8 cellular contexts compared by ENCODE assay signal in genomic region chr2:105330681-105331375, GRCh38. TPM values are rescaled to one million over a fixed set of nuclear protein-coding genes. Genes with fewer than 3 reads are reported as not detected.
A peak's percentile ranks its signal among the peaks of the same experiment; 100 is the strongest.
DNase-seq lines count a peak whose midpoint lies in the region; ATAC-seq and TF ChIP-seq lines count a peak whose summit lies in the region.

No MANE protein-coding gene starts in this region.

- peaks cover 41% of the 10 kb centered on the region for H3K4me1 Mint-ChIP-seq in activated T-helper 1 cell treated with anti-CD3 and anti-CD28 coated beads, Interleukin-12 subunit alpha, Interleukin-12 subunit beta, Interleukin-2, Interleukin-4 antibody, amounts not matched to agents 30 ng/mL and 10 ng/mL and 1 ng/mL, durations not matched to agents 14 hours and 24 hours and 36 hours (ENCODE audit: low read depth)

- intact Hi-C loops in activated T-helper 1 cell treated with anti-CD3 and anti-CD28 coated beads, Interleukin-12 subunit alpha, Interleukin-12 subunit beta, Interleukin-2, Interleukin-4 antibody, amounts not matched to agents 30 ng/mL and 10 ng/mL and 1 ng/mL, durations not matched to agents 14 hours and 24 hours and 36 hours (cut with micrococcal nuclease), result loop anchor here (10.0 kb wide), 2 partner anchors 464 to 764 kb away; no protein-coding TSS in a partner anchor
- intact Hi-C loops in mucosa of descending colon (cut with DNase I, micrococcal nuclease), result no loop called here

- H3K36me3 ChIP-seq in BLaER1 treated with 17β-estradiol and CSF1 and Interleukin-3, amounts not matched to agents 10 nM and 100 nM, result peaks cover 0 to 21% (median 12%) of the 10 kb centered on the region in 11 experiments; a peak in 16 of 22 replicates
- H3K36me3 ChIP-seq in HEK293 (ENCODE audit: control insufficient read depth in 2 of 2, insufficient read depth in 1 of 2, low read length in 2 of 2) (peaks cover 7 to 15% of the 10 kb centered on the region in 2 experiments; a peak in 2 of 3 replicates), mucosa of descending colon (ENCODE audit: low read depth) (no peaks in the 10 kb centered on the region)

- no peaks in the 10 kb centered on the region for H3K9me3 Mint-ChIP-seq in activated T-helper 1 cell treated with anti-CD3 and anti-CD28 coated beads, Interleukin-12 subunit alpha, Interleukin-12 subunit beta, Interleukin-2, Interleukin-4 antibody, amounts not matched to agents 30 ng/mL and 10 ng/mL and 1 ng/mL, durations not matched to agents 14 hours and 24 hours and 36 hours

- H3K9me3 ChIP-seq in BLaER1 treated with 17β-estradiol and CSF1 and Interleukin-3, amounts not matched to agents 10 nM and 100 nM (replicated peaks in 1 of 11), result no peaks in the 10 kb centered on the region
- H3K9me3 ChIP-seq in HEK293 (ENCODE audit: control insufficient read depth, insufficient read depth, low read depth, low read length) (no peaks in the 10 kb centered on the region), mucosa of descending colon (no peaks in the 10 kb centered on the region)

- ATAC-seq in mucosa of descending colon (peak; percentile 19), GM19452 (IDR thresholded peaks at IDR 0.05; ENCODE audit: unreplicated experiment) (no peak), HG02759 (IDR thresholded peaks at IDR 0.05; ENCODE audit: unreplicated experiment) (no peak), GM19467 (IDR thresholded peaks at IDR 0.05; ENCODE audit: unreplicated experiment) (no peak)

- H3K27me3 Mint-ChIP-seq in activated T-helper 1 cell treated with anti-CD3 and anti-CD28 coated beads, Interleukin-12 subunit alpha, Interleukin-12 subunit beta, Interleukin-2, Interleukin-4 antibody, amounts not matched to agents 30 ng/mL and 10 ng/mL and 1 ng/mL, durations not matched to agents 14 hours and 24 hours and 36 hours (ENCODE audit: insufficient read depth), result no peaks in the 10 kb centered on the region

- no peaks in the 10 kb centered on the region for H3K27me3 ChIP-seq in BLaER1 treated with 17β-estradiol and CSF1 and Interleukin-3, amounts not matched to agents 10 nM and 100 nM

- peaks cover 0 to 29% (median 16%) of the 10 kb centered on the region in 11 experiments; a peak in 10 of 22 replicates for H4K20me1 ChIP-seq in BLaER1 treated with 17β-estradiol and CSF1 and Interleukin-3, amounts not matched to agents 10 nM and 100 nM

- POLR2A ChIA-PET in HEK293 (lab: Yijun Ruan, JAX), result interaction anchor here (1.0 to 1.1 kb wide), 2 partner anchors 36 to 92 kb away, joined by 3 read pairs; no protein-coding TSS in a partner anchor

- H3K4me2 ChIP-seq in BLaER1 treated with 17β-estradiol and CSF1 and Interleukin-3, amounts not matched to agents 10 nM and 100 nM, result peak overlapping the region; percentile 71 to 95 (median 91)

- peak overlapping the region in 5 of 11 experiments; percentile 91 to 99 (median 92); a peak in 7 of 22 replicates for H3K9ac ChIP-seq in BLaER1 treated with 17β-estradiol and CSF1 and Interleukin-3, amounts not matched to agents 10 nM and 100 nM

- H3K4me3 ChIP-seq in BLaER1 treated with 17β-estradiol and CSF1 and Interleukin-3, amounts not matched to agents 10 nM and 100 nM, result no peak overlapping the region
- H3K4me3 ChIP-seq in HEK293 (ENCODE audit: low read depth, low read length), result no peak overlapping the region
- H3K4me3 ChIP-seq in mucosa of descending colon, result no peak overlapping the region

- peak overlapping the region in 2 of 11 experiments; percentile 98 to 99; a peak in 3 of 22 replicates for H3K27ac ChIP-seq in BLaER1 treated with 17β-estradiol and CSF1 and Interleukin-3, amounts not matched to agents 10 nM and 100 nM
- peak overlapping the region; percentile 93; the same call in 1 of the 2 replicates for H3K27ac ChIP-seq in HEK293 (ENCODE audit: extremely low read depth, low read depth, low read length)

- H3K27ac Mint-ChIP-seq in activated T-helper 1 cell treated with anti-CD3 and anti-CD28 coated beads, Interleukin-12 subunit alpha, Interleukin-12 subunit beta, Interleukin-2, Interleukin-4 antibody, amounts not matched to agents 30 ng/mL and 10 ng/mL and 1 ng/mL, durations not matched to agents 14 hours and 24 hours and 36 hours, result peak overlapping the region; percentile 91

- no peak for TF ChIP-seq CTCF in HEK293 (tag by site-specific recombination; IDR thresholded peaks at IDR 0.05)
- TF ChIP-seq CTCF in mucosa of descending colon (IDR thresholded peaks at IDR 0.05), result no peak

- CTCF ChIA-PET in HEK293 (lab: Yijun Ruan, JAX), result interaction anchor here (0.6 kb wide), 1 partner anchor 193 kb away, joined by 4 read pairs; no protein-coding TSS in a partner anchor

- peaks cover 23 to 40% (median 30%) of the 10 kb centered on the region in 10 experiments for H3K4me1 ChIP-seq in BLaER1 treated with 17β-estradiol and CSF1 and Interleukin-3, amounts not matched to agents 10 nM and 100 nM
- H3K4me1 ChIP-seq in HEK293 (ENCODE audit: control insufficient read depth, insufficient read depth, low read length) (0 out of 2 replicates have a peak, but pooled peaks cover 4% of the 10 kb centered on the region), mucosa of descending colon (ENCODE audit: low read depth) (peaks cover 16% of the 10 kb centered on the region)

- H3K4me3 Mint-ChIP-seq in activated T-helper 1 cell treated with anti-CD3 and anti-CD28 coated beads, Interleukin-12 subunit alpha, Interleukin-12 subunit beta, Interleukin-2, Interleukin-4 antibody, amounts not matched to agents 30 ng/mL and 10 ng/mL and 1 ng/mL, durations not matched to agents 14 hours and 24 hours and 36 hours, result peak overlapping the region; percentile 90

- no peak for DNase-seq in activated T-helper 1 cell treated with anti-CD3 and anti-CD28 coated beads, Interleukin-12 subunit alpha, Interleukin-12 subunit beta, Interleukin-2, Interleukin-4 antibody, amounts not matched to agents 30 ng/mL and 10 ng/mL and 1 ng/mL, durations not matched to agents 14 hours and 24 hours and 36 hours (ENCODE audit: low spot score)
- DNase-seq in mucosa of descending colon (no peak), activated gamma-delta T cell (lab: John Stamatoyannopoulos, UW) (no peak)

- H3K36me3 Mint-ChIP-seq in activated T-helper 1 cell treated with anti-CD3 and anti-CD28 coated beads, Interleukin-12 subunit alpha, Interleukin-12 subunit beta, Interleukin-2, Interleukin-4 antibody, amounts not matched to agents 30 ng/mL and 10 ng/mL and 1 ng/mL, durations not matched to agents 14 hours and 24 hours and 36 hours (ENCODE audit: low read depth), result peaks cover 2% of the 10 kb centered on the region

TF ChIP-seq in HEK293, 187 proteins besides CTCF, POLR2A, EP300 and RAD21:
- TF ChIP-seq ZNF362 (tag by site-specific recombination; IDR thresholded peaks at IDR 0.05) (peak; percentile 80; the same call in 1 of the 2 replicates), ZNF548 (tag by site-specific recombination; IDR thresholded peaks at IDR 0.05) (no peak), PRDM6 (tag by site-specific recombination; IDR thresholded peaks at IDR 0.05) (no peak), SCRT1 (tag by site-specific recombination; IDR thresholded peaks at IDR 0.05; ENCODE audit: borderline replicate concordance) (no peak), ZNF510 (tag by site-specific recombination; IDR thresholded peaks at IDR 0.05; ENCODE audit: insufficient replicate concordance) (no peak), ZFP37 (tag by site-specific recombination; IDR thresholded peaks at IDR 0.05) (0 out of 2 replicates have a peak, but pooled peaks have one; percentile 24), ZNF211 (tag by site-specific recombination; IDR thresholded peaks at IDR 0.05; ENCODE audit: low read depth) (no peak), MZF1 (tag by site-specific recombination; IDR thresholded peaks at IDR 0.05; ENCODE audit: borderline replicate concordance) (no peak), KLF7 (tag by site-specific recombination; IDR thresholded peaks at IDR 0.05; ENCODE audit: borderline replicate concordance) (no peak)

RNA-seq across cellular contexts. Expression of gene TGFBRAP1, which starts 1.3 kb away (rescaled TPM):
- total RNA-seq in activated T-helper 1 cell treated with anti-CD3 and anti-CD28 coated beads, Interleukin-12 subunit alpha, Interleukin-12 subunit beta, Interleukin-2, Interleukin-4 antibody, amounts not matched to agents 30 ng/mL and 10 ng/mL and 1 ng/mL, durations not matched to agents 14 hours and 24 hours and 36 hours, result 23.1 and 27.3 TPM in 2 replicates
- total RNA-seq in mucosa of descending colon, result 10 to 100 TPM; 16.9 to 24.3 (median 20.9) TPM

RNA-seq across cellular contexts. Expression of gene C2orf49, which starts 6.5 kb away (rescaled TPM):
- 18.5 and 23.4 TPM in 2 replicates for total RNA-seq in activated T-helper 1 cell treated with anti-CD3 and anti-CD28 coated beads, Interleukin-12 subunit alpha, Interleukin-12 subunit beta, Interleukin-2, Interleukin-4 antibody, amounts not matched to agents 30 ng/mL and 10 ng/mL and 1 ng/mL, durations not matched to agents 14 hours and 24 hours and 36 hours
- total RNA-seq in mucosa of descending colon, result 10 to 100 TPM; 11.0 to 21.0 (median 11.6) TPM
